12 cellular contexts compared by ENCODE assay signal in the genomic region with DNA sequence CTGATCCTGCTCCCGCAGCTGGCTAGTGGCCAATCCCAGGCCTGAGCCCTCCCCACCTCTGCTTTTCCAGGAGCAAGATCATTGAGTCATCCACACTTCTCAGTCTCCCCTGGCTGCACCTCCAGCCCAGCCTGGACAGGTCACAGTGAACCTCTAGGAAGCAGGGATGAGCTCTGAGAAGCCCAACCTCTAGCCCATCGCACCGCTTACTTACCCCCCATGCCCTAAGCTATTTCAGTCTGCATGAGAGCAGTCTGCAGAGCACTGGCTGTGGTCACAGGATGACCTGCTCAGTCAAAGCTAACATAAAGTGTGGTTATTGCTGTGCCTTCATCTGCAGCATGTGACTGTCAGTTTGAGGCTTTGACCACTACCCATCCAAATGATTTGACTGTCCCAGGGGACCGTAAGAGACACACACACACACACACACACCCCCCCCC.
DNase-seq lines count a peak whose midpoint lies in the region; ATAC-seq and TF ChIP-seq lines count a peak whose summit lies in the region.
"Had no signal": no experiment of that assay in that cellular context is flagged by ENCODE, and none has a peak within 500 bp of the region (broad histone marks: within the 10 kb centered on the region; RNA-seq: fewer than 3 reads in every experiment).

No MANE protein-coding gene starts in this region.

- peaks cover 22 to 50% (median 39%) of the 10 kb centered on the region in 4 donors for H3K4me1 ChIP-seq in upper lobe of left lung

- ATAC-seq in GM19351 (IDR thresholded peaks at IDR 0.05; ENCODE audit: unreplicated experiment) = peak; percentile 74
- ATAC-seq in HG03135 (IDR thresholded peaks at IDR 0.05; ENCODE audit: unreplicated experiment) = peak; percentile 42
- no peak for ATAC-seq in upper lobe of left lung (ENCODE audit: low FRiP score in 2 of 2)
- ATAC-seq in HG02840 (IDR thresholded peaks at IDR 0.05; ENCODE audit: low FRiP score, unreplicated experiment) = no peak
- ATAC-seq: HCT116 had no signal

- H3K27ac ChIP-seq in upper lobe of left lung = peak overlapping the region in 3 of 4 donors; percentile 1 to 79 (median 3)
- H3K27ac ChIP-seq: epithelial cell of prostate, PC-9 had no signal

- no peak for TF ChIP-seq POLR2A in upper lobe of left lung (IDR thresholded peaks at IDR 0.05)

- H3K36me3 ChIP-seq in upper lobe of left lung = peaks cover 0 to 35% (median 3%) of the 10 kb centered on the region in 4 donors

- peak; percentile 63 for DNase-seq in glomerular visceral epithelial cell (ENCODE audit: extremely low spot score)
- DNase-seq in upper lobe of left lung = no peak
- DNase-seq in SW 1271 (lab: John Stamatoyannopoulos, UW) = no peak
- DNase-seq in inferior parietal cortex (ENCODE audit: extremely low spot score) = no peak
- DNase-seq: activated CD4-positive, alpha-beta T cell treated with anti-CD3 and anti-CD28 coated beads for 1 hour; PC-9; stimulated activated CD4-positive, alpha-beta T cell treated with anti-CD3 and anti-CD28 coated beads, Interleukin-4, amount 100 ng/mL, for 4 hours had no signal

- no peaks in the 10 kb centered on the region for H3K9me3 ChIP-seq in upper lobe of left lung

- H3K27me3 ChIP-seq in upper lobe of left lung = no peaks in the 10 kb centered on the region

- no peak for TF ChIP-seq CTCF in upper lobe of left lung (IDR thresholded peaks at IDR 0.05)

- WGBS in upper lobe of left lung, 2 donors = 57 to 77% methylated on average over 2 to 4 of the region's 4 CpGs

- TF ChIP-seq EP300 in upper lobe of left lung (IDR thresholded peaks at IDR 0.05) = no peak

- no peak overlapping the region for H3K4me3 ChIP-seq in upper lobe of left lung
- H3K4me3 ChIP-seq: PC-9 had no signal

Comparison
In these comparisons a context has a peak if more than half of its experiments do, and no peak if none do; other contexts are left out.
1. ATAC-seq: peak in GM19351 (single experiment) and HG03135 (single experiment); none in upper lobe of left lung (0 of 2) and HG02840 (single experiment).